In the genomic region with DNA sequence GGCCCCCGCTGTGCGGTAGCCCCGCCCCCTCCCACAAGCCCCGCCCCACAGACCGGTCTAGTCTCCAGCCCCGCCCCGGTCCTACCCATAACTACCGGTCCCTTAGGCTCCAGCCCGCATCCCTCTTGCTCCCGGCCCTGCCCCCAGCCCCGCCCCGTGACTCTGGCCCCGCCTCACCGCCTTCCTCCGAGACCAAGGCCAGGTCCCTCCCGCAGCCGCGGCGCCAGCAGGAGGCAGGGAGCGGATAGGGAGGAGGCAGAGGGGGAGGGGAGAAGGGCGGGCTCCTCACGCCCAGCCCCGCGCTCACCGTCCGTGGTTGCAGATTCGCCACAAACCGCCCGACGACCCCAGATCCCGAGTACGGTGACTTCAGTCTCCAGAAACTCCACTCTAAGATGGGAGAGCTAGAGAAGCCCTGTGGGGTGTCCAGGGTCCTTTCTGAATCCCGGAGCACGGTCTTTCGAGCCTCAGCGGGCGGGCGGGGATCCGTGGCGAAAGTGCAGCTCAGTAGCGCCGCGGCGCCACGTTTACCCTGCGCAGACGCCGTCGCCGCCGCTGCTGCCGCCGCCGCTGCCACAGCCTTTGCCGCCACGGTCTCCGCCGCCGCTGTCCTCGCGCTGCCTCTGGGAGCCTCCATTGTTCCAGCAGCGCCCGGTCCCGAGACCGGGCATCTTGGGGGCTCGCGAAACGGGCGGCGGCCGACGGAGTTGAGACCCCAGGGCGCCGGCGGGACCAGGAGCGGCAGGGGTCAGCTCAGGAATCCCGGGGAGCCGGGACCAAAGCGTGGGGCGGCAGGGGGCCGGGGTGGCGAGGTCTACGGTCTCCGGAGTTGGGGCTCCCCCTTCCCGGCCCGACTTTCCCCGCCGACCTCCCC, we compare ENCODE assay signal across 8 cellular contexts. TPM values are rescaled to one million over a fixed set of nuclear protein-coding genes. Genes with fewer than 3 reads are reported as not detected.
DNase-seq lines count a peak whose midpoint lies in the region; ATAC-seq, FAIRE-seq and TF ChIP-seq lines count a peak whose summit lies in the region.

A gene with protein sequence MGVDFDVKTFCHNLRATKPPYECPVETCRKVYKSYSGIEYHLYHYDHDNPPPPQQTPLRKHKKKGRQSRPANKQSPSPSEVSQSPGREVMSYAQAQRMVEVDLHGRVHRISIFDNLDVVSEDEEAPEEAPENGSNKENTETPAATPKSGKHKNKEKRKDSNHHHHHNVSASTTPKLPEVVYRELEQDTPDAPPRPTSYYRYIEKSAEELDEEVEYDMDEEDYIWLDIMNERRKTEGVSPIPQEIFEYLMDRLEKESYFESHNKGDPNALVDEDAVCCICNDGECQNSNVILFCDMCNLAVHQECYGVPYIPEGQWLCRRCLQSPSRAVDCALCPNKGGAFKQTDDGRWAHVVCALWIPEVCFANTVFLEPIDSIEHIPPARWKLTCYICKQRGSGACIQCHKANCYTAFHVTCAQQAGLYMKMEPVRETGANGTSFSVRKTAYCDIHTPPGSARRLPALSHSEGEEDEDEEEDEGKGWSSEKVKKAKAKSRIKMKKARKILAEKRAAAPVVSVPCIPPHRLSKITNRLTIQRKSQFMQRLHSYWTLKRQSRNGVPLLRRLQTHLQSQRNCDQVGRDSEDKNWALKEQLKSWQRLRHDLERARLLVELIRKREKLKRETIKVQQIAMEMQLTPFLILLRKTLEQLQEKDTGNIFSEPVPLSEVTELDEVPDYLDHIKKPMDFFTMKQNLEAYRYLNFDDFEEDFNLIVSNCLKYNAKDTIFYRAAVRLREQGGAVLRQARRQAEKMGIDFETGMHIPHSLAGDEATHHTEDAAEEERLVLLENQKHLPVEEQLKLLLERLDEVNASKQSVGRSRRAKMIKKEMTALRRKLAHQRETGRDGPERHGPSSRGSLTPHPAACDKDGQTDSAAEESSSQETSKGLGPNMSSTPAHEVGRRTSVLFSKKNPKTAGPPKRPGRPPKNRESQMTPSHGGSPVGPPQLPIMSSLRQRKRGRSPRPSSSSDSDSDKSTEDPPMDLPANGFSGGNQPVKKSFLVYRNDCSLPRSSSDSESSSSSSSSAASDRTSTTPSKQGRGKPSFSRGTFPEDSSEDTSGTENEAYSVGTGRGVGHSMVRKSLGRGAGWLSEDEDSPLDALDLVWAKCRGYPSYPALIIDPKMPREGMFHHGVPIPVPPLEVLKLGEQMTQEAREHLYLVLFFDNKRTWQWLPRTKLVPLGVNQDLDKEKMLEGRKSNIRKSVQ (N-terminal part only) (plus strand): TSS at position 530 of the 874 bp plus-strand sequence. CDS start 2,406 bp downstream, outside the sequence.

- H3K9me1 ChIP-seq in endothelial cell of umbilical vein (replicated peaks; ENCODE audit: control insufficient read depth, extremely low read depth, insufficient read depth, low read length) = no peaks in the 10 kb centered on the region

- H3K27ac ChIP-seq in OCI-LY3 (ENCODE audit: low read length) (peak within 1 kb of the TSS; percentile 81), endothelial cell of umbilical vein (ENCODE audit: insufficient read depth, low read depth, low read length) (peak within 1 kb of the TSS; percentile 100)

- TF ChIP-seq POLR2A in endothelial cell of umbilical vein (IDR thresholded peaks at IDR 0.05; ENCODE audit: low read depth, low read length) = no peak

- H4K20me1 ChIP-seq in OCI-LY3 (ENCODE audit: insufficient read depth, low read length) (peaks cover 19% of the 10 kb centered on the region), endothelial cell of umbilical vein (replicated peaks; ENCODE audit: control insufficient read depth, extremely low read depth, insufficient read depth, low read length) (peaks cover 4% of the 10 kb centered on the region)

- peak; percentile 99 for FAIRE-seq in endothelial cell of umbilical vein (lab: Jason Lieb, UNC)

- peaks cover 6% of the 10 kb centered on the region for H3K36me3 ChIP-seq in OCI-LY3 (replicated peaks; ENCODE audit: low read depth, low read length)
- H3K36me3 ChIP-seq in endothelial cell of umbilical vein (ENCODE audit: control insufficient read depth in 2 of 2, extremely low read depth in 1 of 2, insufficient read depth in 2 of 2, low read length in 2 of 2) = peaks cover 3 to 16% of the 10 kb centered on the region in 2 experiments

- TSS peak; percentile 67 for BruUV-seq in endothelial cell of umbilical vein (replicated peaks; lab: Mats Ljungman, UMichigan)

- H3K9me3 ChIP-seq in OCI-LY3 (ENCODE audit: insufficient read depth, low read length) (no peaks in the 10 kb centered on the region), endothelial cell of umbilical vein (replicated peaks; ENCODE audit: control insufficient read depth, insufficient read depth, low read length) (no peaks in the 10 kb centered on the region)

- CTCF ChIA-PET in endothelial cell of umbilical vein (lab: Charles Lee) = interaction anchor here (0.9 to 4.5 kb wide), 6 partner anchors 11 to 335 kb away, joined by 3 to 27 read pairs (median 4); a partner anchor contains a TSS

- H3K79me2 ChIP-seq in OCI-LY3 (ENCODE audit: low read length) = peaks cover 37% of the 10 kb centered on the region
- peaks cover 34% of the 10 kb centered on the region for H3K79me2 ChIP-seq in endothelial cell of umbilical vein (ENCODE audit: control insufficient read depth, insufficient read depth, low read length)

- peak; percentile 89 for ATAC-seq in GM21515 (IDR thresholded peaks at IDR 0.05; ENCODE audit: unreplicated experiment)

- H3K4me2 ChIP-seq in OCI-LY3 (ENCODE audit: low read length) (peak within 1 kb of the TSS; percentile 99), endothelial cell of umbilical vein (ENCODE audit: insufficient read depth, low read length) (peak within 1 kb of the TSS; percentile 94)

- H3K4me3 ChIP-seq in OCI-LY3 (ENCODE audit: low read length) (peak within 1 kb of the TSS; percentile 94), endothelial cell of umbilical vein (replicated peaks in 1 of 3; ENCODE audit: insufficient read depth in 1 of 3, low read depth in 1 of 3, low read length in 3 of 3) (peak within 1 kb of the TSS; percentile 75 to 90 (median 86))

- H3K27me3 ChIP-seq in OCI-LY3 (ENCODE audit: low read depth, low read length) = no peaks in the 10 kb centered on the region
- peaks cover 0 to under 1% of the 10 kb centered on the region in 2 experiments for H3K27me3 ChIP-seq in endothelial cell of umbilical vein (ENCODE audit: control insufficient read depth in 2 of 2, insufficient read depth in 2 of 2, low read length in 2 of 2)

- peak within 1 kb of the TSS; percentile 95 for H3K9ac ChIP-seq in OCI-LY3 (ENCODE audit: low read length)
- peak within 1 kb of the TSS; percentile 100 for H3K9ac ChIP-seq in endothelial cell of umbilical vein (replicated peaks; ENCODE audit: extremely low read depth, insufficient read depth, low read length)

- H2AFZ ChIP-seq in OCI-LY3 (ENCODE audit: low read depth, low read length) (peak within 1 kb of the TSS; percentile 99), endothelial cell of umbilical vein (ENCODE audit: low read depth, low read length) (peak within 1 kb of the TSS; percentile 97)

- peak; percentile 99 for DNase-seq in D341Med (ENCODE audit: low spot score)
- DNase-seq in HuH-7 (ENCODE audit: low spot score) = peak; percentile 100
- DNase-seq in activated CD8-positive, alpha-beta memory T cell treated with anti-CD3 and anti-CD28 coated beads, Interleukin-2, amount 50 U/mL, for 48 hours = peak; percentile 98
- peak; percentile 99 for DNase-seq in endothelial cell of umbilical vein (ENCODE audit: low read depth, low spot score)
- peak; percentile 93 for DNase-seq in middle frontal gyrus (ENCODE audit: extremely low spot score, low spot score)
- DNase-seq in stimulated activated CD8-positive, alpha-beta memory T cell treated with anti-CD3 and anti-CD28 coated beads, Interleukin-2, amount 100 ng/mL, for 48 hours (ENCODE audit: low read depth in 2 of 2) = peak; percentile 99 to 100

- H3K4me1 ChIP-seq in OCI-LY3 (ENCODE audit: low read length) (peaks cover 12% of the 10 kb centered on the region), endothelial cell of umbilical vein (ENCODE audit: control insufficient read depth, extremely low read depth, insufficient read depth, low read length) (peaks cover 16% of the 10 kb centered on the region)

- POLR2A ChIA-PET in endothelial cell of umbilical vein (lab: Charles Lee) = interaction anchor here (0.7 to 1.9 kb wide), 2 partner anchors 11 to 18 kb away, joined by 3 to 7 read pairs; a partner anchor contains a TSS

- dilution Hi-C loops in endothelial cell of umbilical vein (cut with MboI; ENCODE audit: extremely low pct_ligation_motif_present, low sequenced_read_pairs) = no loop called here

- intact Hi-C loops in endothelial cell of umbilical vein (cut with micrococcal nuclease) = loop anchor here (1.0 to 2.0 kb wide), 9 partner anchors 15 to 335 kb away; a partner anchor contains a TSS

- TF ChIP-seq CTCF in OCI-LY3 (IDR thresholded peaks at IDR 0.05; ENCODE audit: low read depth, low read length) (no peak), endothelial cell of umbilical vein (IDR thresholded peaks at IDR 0.05; ENCODE audit: extremely low read depth in 1 of 2, insufficient read depth in 1 of 2, low read depth in 1 of 2, low read length in 2 of 2) (no peak)

TF ChIP-seq in endothelial cell of umbilical vein, 7 proteins besides CTCF, POLR2A, EP300 and RAD21:
- TF ChIP-seq, protein P1, sequence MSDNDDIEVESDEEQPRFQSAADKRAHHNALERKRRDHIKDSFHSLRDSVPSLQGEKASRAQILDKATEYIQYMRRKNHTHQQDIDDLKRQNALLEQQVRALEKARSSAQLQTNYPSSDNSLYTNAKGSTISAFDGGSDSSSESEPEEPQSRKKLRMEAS (IDR thresholded peaks at IDR 0.05; ENCODE audit: insufficient read depth, insufficient read length) = peak; percentile 2
- peak; percentile 17 for TF ChIP-seq MYC (IDR thresholded peaks at IDR 0.05; ENCODE audit: low read depth, low read length)
- TF ChIP-seq POLR2AphosphoS5 (IDR thresholded peaks at IDR 0.05; ENCODE audit: insufficient read depth, low read depth, low read length) = peak; percentile 77
- no peak for TF ChIP-seq JUN (IDR thresholded peaks at IDR 0.05; ENCODE audit: borderline replicate concordance, insufficient read depth, insufficient read length, low read depth)
TF ChIP-seq in endothelial cell of umbilical vein: peak in this region for 3.

RNA-seq across cellular contexts. Expression of the gene that starts here (rescaled TPM):
- 23.2 and 26.2 TPM in 2 replicates for total RNA-seq in endothelial cell of umbilical vein
- 12.5 and 13.8 TPM in 2 replicates for polyA plus RNA-seq in endothelial cell of umbilical vein
- polyA plus RNA-seq in endothelial cell of umbilical vein (2011; cell fraction: cytosol; rRNA removed) = 12.4 and 13.7 TPM in 2 replicates
- polyA plus RNA-seq in endothelial cell of umbilical vein (2011; cell fraction: nucleus; rRNA removed) = 34.9 and 37.8 TPM in 2 replicates
- 12.4 and 13.5 TPM in 2 replicates for polyA plus RNA-seq in endothelial cell of umbilical vein (2012)
- 18.6 and 18.7 TPM in 2 replicates for polyA minus RNA-seq in endothelial cell of umbilical vein
- polyA minus RNA-seq in endothelial cell of umbilical vein (2011; cell fraction: cytosol; rRNA and poly(A)+ RNA removed) = 13.8 TPM
- 15.6 and 22.6 TPM in 2 replicates for polyA minus RNA-seq in endothelial cell of umbilical vein (2011; cell fraction: nucleus; rRNA and poly(A)+ RNA removed)

Comparison
In these comparisons a context has a peak if more than half of its experiments do, and no peak if none do; other contexts are left out.
1. Peak in every context shown above with its lines: DNase-seq, ATAC-seq, H3K4me3 ChIP-seq and H3K27ac ChIP-seq.